8 cellular contexts compared by ENCODE assay signal in the genomic region with DNA sequence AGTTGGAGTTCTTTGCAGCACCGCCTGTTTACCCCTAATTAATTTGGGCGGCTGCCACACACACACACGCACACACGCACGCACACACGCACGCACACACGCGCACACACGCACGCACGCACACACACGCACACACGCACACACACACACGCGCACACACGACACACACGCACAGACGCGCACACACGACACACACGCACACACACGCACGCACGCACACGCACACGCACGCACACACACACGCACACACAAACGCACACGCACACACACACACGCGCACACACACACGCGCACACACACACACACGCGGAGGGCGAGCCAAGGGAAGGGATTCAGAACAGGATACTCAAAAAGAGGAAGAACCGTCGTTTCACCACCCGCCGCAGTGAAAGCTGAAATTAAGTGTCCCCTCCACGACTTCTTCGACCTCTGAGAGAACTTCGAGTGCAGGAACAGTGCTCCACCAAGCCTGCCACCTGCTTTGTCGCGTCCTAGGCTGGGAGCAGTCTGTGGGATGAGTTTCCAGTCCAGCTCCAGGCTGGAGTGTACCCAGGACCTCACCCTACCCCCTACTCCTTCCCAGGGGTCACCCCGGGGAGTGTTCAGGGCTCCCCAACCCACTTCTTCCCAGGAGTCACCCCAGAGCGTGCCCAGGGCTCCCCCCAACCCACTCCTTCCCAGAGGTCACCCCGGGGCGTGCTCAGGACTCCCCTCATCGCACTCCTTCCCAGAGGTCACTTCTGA. TPM values are rescaled to one million over a fixed set of nuclear protein-coding genes. Genes with fewer than 3 reads are reported as not detected.
DNase-seq lines count a peak whose midpoint lies in the region; ATAC-seq, FAIRE-seq and TF ChIP-seq lines count a peak whose summit lies in the region.

No MANE protein-coding gene starts in this region.

- no peaks in the 10 kb centered on the region for H3K27me3 ChIP-seq in CD8-positive, alpha-beta memory T cell (ENCODE audit: insufficient read depth, low read length, poor library complexity, severe bottlenecking)
- H3K27me3 ChIP-seq in Loucy (ENCODE audit: insufficient read depth, low read length, poor library complexity, severe bottlenecking) = no peaks in the 10 kb centered on the region
- no peaks in the 10 kb centered on the region for H3K27me3 ChIP-seq in pancreas

- ATAC-seq in pancreas (peak in 2 of 4 donors; percentile 3 to 22), GM21390 (IDR thresholded peaks at IDR 0.05; ENCODE audit: unreplicated experiment) (no peak), GM19395 (IDR thresholded peaks at IDR 0.05; ENCODE audit: unreplicated experiment) (no peak)

- H3F3A ChIP-seq in Loucy (ENCODE audit: low read depth) = no peaks in the 10 kb centered on the region

- H3K9me2 ChIP-seq in Loucy (replicated peaks; ENCODE audit: low read depth, low read length) = no peaks in the 10 kb centered on the region

- H3K4me3 ChIP-seq in CD8-positive, alpha-beta memory T cell (ENCODE audit: low read length) = peak overlapping the region; percentile 91
- H3K4me3 ChIP-seq in Loucy (ENCODE audit: low read length, poor library complexity, severe bottlenecking) (peak overlapping the region; percentile 87), pancreas (peak overlapping the region; percentile 62 to 95 (median 72))

- H3K9ac ChIP-seq in Loucy (ENCODE audit: low read depth, low read length, poor library complexity, severe bottlenecking) = peak overlapping the region; percentile 81

- DNase-seq in CD8-positive, alpha-beta memory T cell = peak in 3 of 5 donors; percentile 37 to 54 (median 39)
- DNase-seq in activated T-cell treated with anti-CD3 and anti-CD28 coated beads, Interleukin-2, amount 50 U/mL, for 48 hours = peak; percentile 52 to 55
- DNase-seq in glutamatergic neuron (no peak), pancreas (peak in 3 of 6 donors; percentile 25 to 61 (median 36))
- DNase-seq in activated CD4-positive, CD25-positive, alpha-beta regulatory T cell treated with anti-CD3 and anti-CD28 coated beads, Interleukin-2, amount 50 U/mL, for 72 hours = no peak

- WGBS in pancreas, 2 donors = 29 to 41% methylated on average over 25 to 52 of the region's 52 CpGs

- H2AFZ ChIP-seq in Loucy (ENCODE audit: low read length) = peak overlapping the region; percentile 95

- H3K4me2 ChIP-seq in Loucy (ENCODE audit: low read depth, low read length, poor library complexity, severe bottlenecking) = peak overlapping the region; percentile 91

- CTCF ChIA-PET in CD8-positive, alpha-beta memory T cell (lab: Charles Lee) = interaction anchor here (0.7 to 3.4 kb wide), 5 partner anchors 9 to 328 kb away, joined by 3 to 21 read pairs (median 3); partner anchors contain the start of gene RPS6KA2

- peaks cover 68 to 84% (median 83%) of the 10 kb centered on the region in 3 donors for H3K4me1 Mint-ChIP-seq in CD8-positive, alpha-beta memory T cell
- peaks cover 10% of the 10 kb centered on the region for H3K4me1 Mint-ChIP-seq in glutamatergic neuron (ENCODE audit: low read depth, unreplicated experiment)

- intact Hi-C loops in pancreas (cut with DNase I) = no loop called here

- H3K79me2 ChIP-seq in Loucy (ENCODE audit: insufficient read depth, low read length) = peaks cover 8% of the 10 kb centered on the region; the same call in 1 of the 2 replicates

- H4K20me1 ChIP-seq in Loucy (ENCODE audit: insufficient read depth, low read length, poor library complexity, severe bottlenecking) = no peaks in the 10 kb centered on the region

- no peaks in the 10 kb centered on the region for H3K9me3 ChIP-seq in CD8-positive, alpha-beta memory T cell (ENCODE audit: low read length)
- H3K9me3 ChIP-seq in Loucy (ENCODE audit: insufficient read depth, low read depth, low read length) (no peaks in the 10 kb centered on the region), pancreas (no peaks in the 10 kb centered on the region)

- peaks cover 0 to 3% (median 0%) of the 10 kb centered on the region in 5 donors for H3K9me3 Mint-ChIP-seq in CD8-positive, alpha-beta memory T cell
- H3K9me3 Mint-ChIP-seq in glutamatergic neuron (ENCODE audit: unreplicated experiment) = peaks cover 8% of the 10 kb centered on the region

- POLR2A ChIA-PET in CD8-positive, alpha-beta memory T cell (lab: Charles Lee) = interaction anchor here (0.6 kb wide), 1 partner anchor 29 kb away, joined by 9 read pairs; no protein-coding TSS in a partner anchor

- H3K36me3 Mint-ChIP-seq in CD8-positive, alpha-beta memory T cell = peaks cover 0 to 28% (median 4%) of the 10 kb centered on the region in 3 donors
- peaks cover 7% of the 10 kb centered on the region for H3K36me3 Mint-ChIP-seq in glutamatergic neuron (ENCODE audit: unreplicated experiment)

- H3K4me1 ChIP-seq in CD8-positive, alpha-beta memory T cell (ENCODE audit: insufficient read depth, low read length) = peaks cover 75% of the 10 kb centered on the region
- H3K4me1 ChIP-seq in Loucy (ENCODE audit: insufficient read depth, low read length, poor library complexity, severe bottlenecking) = peaks cover 52% of the 10 kb centered on the region
- no peaks in the 10 kb centered on the region for H3K4me1 ChIP-seq in pancreas

- H3K36me3 ChIP-seq in CD8-positive, alpha-beta memory T cell (ENCODE audit: insufficient read depth, low read length) = no peaks in the 10 kb centered on the region
- H3K36me3 ChIP-seq in Loucy (ENCODE audit: insufficient read depth, low read length) (no peaks in the 10 kb centered on the region), pancreas (no peaks in the 10 kb centered on the region)

- peak overlapping the region; percentile 83 to 96 (median 95) for H3K4me3 Mint-ChIP-seq in CD8-positive, alpha-beta memory T cell
- H3K4me3 Mint-ChIP-seq in glutamatergic neuron (ENCODE audit: unreplicated experiment) = peak overlapping the region; percentile 86

- FAIRE-seq in pancreas (lab: Jason Lieb, UNC) = no peak

- peak overlapping the region; percentile 70 to 98 (median 93) for H3K27ac Mint-ChIP-seq in CD8-positive, alpha-beta memory T cell
- H3K27ac Mint-ChIP-seq in glutamatergic neuron (ENCODE audit: unreplicated experiment) = peak overlapping the region; percentile 62

- peaks cover 0 to 7% of the 10 kb centered on the region in 2 donors for H3K27me3 Mint-ChIP-seq in CD8-positive, alpha-beta memory T cell
- H3K27me3 Mint-ChIP-seq in glutamatergic neuron (ENCODE audit: unreplicated experiment) = peaks cover 13% of the 10 kb centered on the region

- H3K27ac ChIP-seq in CD8-positive, alpha-beta memory T cell (ENCODE audit: low read depth, low read length) = peak overlapping the region; percentile 84
- H3K27ac ChIP-seq in pancreas = peak overlapping the region in 3 of 4 donors; percentile 63 to 91 (median 67)

- no peak for TF ChIP-seq CTCF in Loucy (conservative IDR thresholded peaks at IDR 0.05; ENCODE audit: low read length)
- TF ChIP-seq CTCF in glutamatergic neuron (IDR thresholded peaks at IDR 0.05; ENCODE audit: partially characterized antibody, unreplicated experiment) = no peak
- no peak for TF ChIP-seq CTCF in pancreas (IDR thresholded peaks at IDR 0.05)

RNA-seq across cellular contexts. Expression of gene RNASET2, which starts 1.1 kb away (rescaled TPM):
- 10 to 100 TPM; 22.3 to 27.6 TPM for total RNA-seq in CD8-positive, alpha-beta memory T cell
- 232 TPM for polyA plus RNA-seq in CD8-positive, alpha-beta memory T cell
- total RNA-seq in glutamatergic neuron (ENCODE audit: unreplicated experiment) = 2.2 TPM
- 10 to 100 TPM; 25.2 to 55.2 (median 37.0) TPM for total RNA-seq in pancreas
- 10 to 100 TPM; 25.7 to 61.4 TPM for polyA plus RNA-seq in pancreas

RNA-seq across cellular contexts. Expression of gene CEP43, which starts 43.9 kb away (rescaled TPM):
- total RNA-seq in CD8-positive, alpha-beta memory T cell = 10 to 100 TPM; 26.4 to 29.5 TPM
- 6.8 TPM for polyA plus RNA-seq in CD8-positive, alpha-beta memory T cell
- 12.1 TPM for total RNA-seq in glutamatergic neuron (ENCODE audit: unreplicated experiment)
- total RNA-seq in pancreas = 10 to 100 TPM in 1 of 6 donors, 1 to 10 TPM in 5; 4.4 to 11.9 (median 6.4) TPM
- 10 to 100 TPM in 1 of 2 donors, 1 to 10 TPM in 1; 5.7 to 10.1 TPM for polyA plus RNA-seq in pancreas

Comparison
In these comparisons a context has a peak if more than half of its experiments do, and no peak if none do; other contexts are left out.
1. DNase-seq: peak in CD8-positive, alpha-beta memory T cell (3 of 5) and activated T-cell treated with anti-CD3 and anti-CD28 coated beads, Interleukin-2, amount 50 U/mL, for 48 hours (2 of 2); none in glutamatergic neuron (single experiment) and activated CD4-positive, CD25-positive, alpha-beta regulatory T cell treated with anti-CD3 and anti-CD28 coated beads, Interleukin-2, amount 50 U/mL, for 72 hours (single experiment).
2. Peak in every context shown above with its lines, with median percentiles within 50 percentile points of each other: H3K4me3 ChIP-seq.